Comparison of ENCODE assay signal across 1 cellular context in genomic region chr16:2033912-2034694, GRCh38.
TF ChIP-seq lines count a peak whose summit lies in the region.

No MANE protein-coding gene starts in this region.

TF ChIP-seq in WTC11, 78 proteins besides CTCF, POLR2A, EP300 and RAD21:
- TF ChIP-seq GABPB1 (CRISPR knock-in tag; IDR thresholded peaks at IDR 0.05): 0 out of 2 replicates have a peak, but pooled peaks have one; percentile 4
TF ChIP-seq in WTC11: peak in this region for 1; not testable (repeated sequence) for 77.
